Comparison of ENCODE assay signal across 27 cellular contexts in genomic region chr1:49251385-49251784, GRCh38.
"Had no signal": no experiment of that assay in that cellular context is flagged by ENCODE, and none has a peak within 500 bp of the region (broad histone marks: within the 10 kb centered on the region; RNA-seq: fewer than 3 reads in every experiment).

No MANE protein-coding gene starts in this region.

- H3K4me3 Mint-ChIP-seq: activated CD4-positive, alpha-beta T cell treated with anti-CD3 and anti-CD28 coated beads for 36 hours; activated CD4-positive, alpha-beta T cell treated with anti-CD3 and anti-CD28 coated beads, Interleukin-2, amount 10 ng/mL, durations not matched to agents 7 days and 5 days; activated CD8-positive, alpha-beta T cell treated with anti-CD3 and anti-CD28 coated beads, Interleukin-2, amount 10 ng/mL, durations not matched to agents 7 days and 5 days; activated naive CD4-positive, alpha-beta T cell treated with anti-CD3 and anti-CD28 coated beads, Interleukin-2, amount 50 U/mL, for 24 hours; activated naive CD8-positive, alpha-beta T cell treated with anti-CD3 and anti-CD28 coated beads, Interleukin-2, amount 10 ng/mL, durations not matched to agents 7 days and 5 days; activated T-cell treated with anti-CD3 and anti-CD28 coated beads, Interleukin-2, amount 50 U/mL, for 24 hours; central memory CD8-positive, alpha-beta T cell had no signal

- H3K27me3 ChIP-seq: ascending aorta, cardiac muscle cell, colonic mucosa had no signal

- DNase-seq: activated CD4-positive, alpha-beta T cell treated with anti-CD3 and anti-CD28 coated beads for 36 hours; activated CD4-positive, alpha-beta T cell treated with anti-CD3 and anti-CD28 coated beads, Interleukin-2, amount 10 ng/mL, durations not matched to agents 7 days and 5 days; activated CD4-positive, alpha-beta T cell treated with anti-CD3 and anti-CD28 coated beads, Interleukin-2, amount 50 U/mL, for 48 hours; activated CD8-positive, alpha-beta T cell treated with anti-CD3 and anti-CD28 coated beads, Interleukin-2, amount 10 ng/mL, durations not matched to agents 7 days and 5 days; activated gamma-delta T cell; activated naive CD4-positive, alpha-beta T cell treated with Interleukin-2 at 50 U/mL for 16 hours; activated naive CD8-positive, alpha-beta T cell treated with anti-CD3 and anti-CD28 coated beads, Interleukin-2, amount 10 ng/mL, durations not matched to agents 7 days and 5 days; activated T-cell treated with anti-CD3 and anti-CD28 coated beads, Interleukin-2, amount 50 U/mL, for 24 hours; amygdala; colonic mucosa; NCI-H1105; NCI-H1417 treated with DMSO at 0.1 percent for 48 hours; NCI-H187 treated with DMSO at 0.1 percent for 48 hours; NCI-H2081; NCI-H226; NCI-H446 treated with DMSO at 0.1 percent for 48 hours; NCI-H524; NCI-H69; OCI-M1; Right ventricle myocardium superior; T1000 had no signal

- H3K27me3 Mint-ChIP-seq: activated CD4-positive, alpha-beta T cell treated with anti-CD3 and anti-CD28 coated beads for 36 hours; activated CD4-positive, alpha-beta T cell treated with anti-CD3 and anti-CD28 coated beads, Interleukin-2, amount 10 ng/mL, durations not matched to agents 7 days and 5 days; activated naive CD4-positive, alpha-beta T cell treated with anti-CD3 and anti-CD28 coated beads, Interleukin-2, amount 50 U/mL, for 24 hours; activated naive CD8-positive, alpha-beta T cell treated with anti-CD3 and anti-CD28 coated beads, Interleukin-2, amount 10 ng/mL, durations not matched to agents 7 days and 5 days; activated T-cell treated with anti-CD3 and anti-CD28 coated beads, Interleukin-2, amount 50 U/mL, for 24 hours had no signal

- H3K36me3 Mint-ChIP-seq: activated naive CD8-positive, alpha-beta T cell treated with anti-CD3 and anti-CD28 coated beads, Interleukin-2, amount 10 ng/mL, durations not matched to agents 7 days and 5 days had no signal

- H3K27ac ChIP-seq: ascending aorta, cardiac muscle cell, colonic mucosa, SK-N-MC had no signal

- H3K9me3 ChIP-seq: ascending aorta, colonic mucosa had no signal

- H3K4me1 ChIP-seq: ascending aorta, colonic mucosa had no signal

- H3K4me1 Mint-ChIP-seq: activated CD4-positive, alpha-beta T cell treated with anti-CD3 and anti-CD28 coated beads for 36 hours; activated CD4-positive, alpha-beta T cell treated with anti-CD3 and anti-CD28 coated beads, Interleukin-2, amount 10 ng/mL, durations not matched to agents 7 days and 5 days; activated naive CD4-positive, alpha-beta T cell treated with anti-CD3 and anti-CD28 coated beads, Interleukin-2, amount 50 U/mL, for 24 hours; activated naive CD8-positive, alpha-beta T cell treated with anti-CD3 and anti-CD28 coated beads, Interleukin-2, amount 10 ng/mL, durations not matched to agents 7 days and 5 days; central memory CD8-positive, alpha-beta T cell had no signal

- H3K36me3 ChIP-seq: ascending aorta, cardiac muscle cell, colonic mucosa had no signal

- H3K4me3 ChIP-seq: ascending aorta, cardiac muscle cell, colonic mucosa, SK-N-MC had no signal

- H3K27ac Mint-ChIP-seq: activated CD4-positive, alpha-beta T cell treated with anti-CD3 and anti-CD28 coated beads for 36 hours; activated CD4-positive, alpha-beta T cell treated with anti-CD3 and anti-CD28 coated beads, Interleukin-2, amount 10 ng/mL, durations not matched to agents 7 days and 5 days; activated CD8-positive, alpha-beta T cell treated with anti-CD3 and anti-CD28 coated beads, Interleukin-2, amount 10 ng/mL, durations not matched to agents 7 days and 5 days; activated naive CD4-positive, alpha-beta T cell treated with anti-CD3 and anti-CD28 coated beads, Interleukin-2, amount 50 U/mL, for 24 hours; activated naive CD8-positive, alpha-beta T cell treated with anti-CD3 and anti-CD28 coated beads, Interleukin-2, amount 10 ng/mL, durations not matched to agents 7 days and 5 days; activated T-cell treated with anti-CD3 and anti-CD28 coated beads, Interleukin-2, amount 50 U/mL, for 24 hours; activated T-helper 2 cell treated with anti-CD3 and anti-CD28 coated beads, Interferon-gamma antibody, Interleukin-2, Interleukin-4, amounts not matched to agents 10 μg/mL and 5 μg/mL and 100 μg/mL, durations not matched to agents 14 hours and 24 hours and 36 hours had no signal
